In genomic region chr19:5052945-5053485, GRCh38 we compare ENCODE assay signal across 23 cellular contexts.
"Had no signal": no experiment of that assay in that cellular context is flagged by ENCODE, and none has a peak within 500 bp of the region (broad histone marks: within the 10 kb centered on the region; RNA-seq: fewer than 3 reads in every experiment).

No MANE protein-coding gene starts in this region.

- H3K27me3 ChIP-seq: colonic mucosa, heart left ventricle, left lung, right lobe of liver, testis, transverse colon had no signal

- ATAC-seq: activated CD8-positive, alpha-beta T cell treated with anti-CD3 and anti-CD28 coated beads for 36 hours; activated naive CD4-positive, alpha-beta T cell treated with anti-CD3 and anti-CD28 coated beads, Interleukin-2, amount 50 U/mL, for 72 hours; activated T-cell treated with anti-CD3 and anti-CD28 coated beads, Interleukin-2, amount 50 U/mL, for 4 hours; activated T-helper 17 cell treated with anti-CD3 and anti-CD28 coated beads, Interleukin-2, amount 50 U/mL, for 72 hours; effector memory CD8-positive, alpha-beta T cell; heart left ventricle; left lung; right lobe of liver; stimulated activated naive CD8-positive, alpha-beta T cell treated with anti-CD3 and anti-CD28 coated beads, Interleukin-15, Interleukin-2, amounts not matched to agents 100 U/mL and 50 U/mL, for 24 hours had no signal

- DNase-seq: activated B cell treated with CpG ODN at 0.5 μM for 24 hours; activated CD4-positive, alpha-beta T cell treated with anti-CD3 and anti-CD28 coated beads, Interleukin-2, amount 50 U/mL, for 1 hour; activated CD8-positive, alpha-beta T cell treated with anti-CD3 and anti-CD28 coated beads for 36 hours; activated naive CD4-positive, alpha-beta T cell; activated T-cell treated with anti-CD3 and anti-CD28 coated beads, Interleukin-2, amount 50 U/mL, for 4 hours; cerebellar nuclear complex; colonic mucosa; effector memory CD8-positive, alpha-beta T cell; erythroblast; heart left ventricle; kidney glomerular epithelial cell; occipital lobe; posterior cingulate gyrus; right lobe of liver; stimulated activated CD4-positive, alpha-beta T cell treated with anti-CD3 and anti-CD28 coated beads, Interleukin-4, amount 100 ng/mL, for 1 hour; stimulated activated naive CD8-positive, alpha-beta T cell treated with anti-CD3 and anti-CD28 coated beads, Interleukin-15, Interleukin-2, amounts not matched to agents 100 U/mL and 50 U/mL, for 24 hours; testis; transverse colon had no signal

- H3K36me3 ChIP-seq: colonic mucosa, transverse colon had no signal

- H3K27ac Mint-ChIP-seq: activated B cell treated with CpG ODN at 0.5 μM for 24 hours; activated CD8-positive, alpha-beta T cell treated with anti-CD3 and anti-CD28 coated beads for 36 hours; activated naive CD4-positive, alpha-beta T cell treated with anti-CD3 and anti-CD28 coated beads, Interleukin-2, amount 50 U/mL, for 72 hours; activated T-helper 17 cell treated with anti-CD3 and anti-CD28 coated beads, Interleukin-2, amount 50 U/mL, for 72 hours; T-helper 2 cell treated with Interferon-gamma antibody and Interleukin-4, amounts not matched to agents 5 μg/mL and 100 μg/mL, for 36 hours had no signal

- H3K9me3 Mint-ChIP-seq: activated B cell treated with CpG ODN at 0.5 μM for 24 hours; activated CD8-positive, alpha-beta T cell treated with anti-CD3 and anti-CD28 coated beads for 36 hours; activated naive CD4-positive, alpha-beta T cell treated with anti-CD3 and anti-CD28 coated beads, Interleukin-2, amount 50 U/mL, for 72 hours; activated T-cell treated with anti-CD3 and anti-CD28 coated beads, Interleukin-2, amount 50 U/mL, for 4 hours; activated T-helper 17 cell treated with anti-CD3 and anti-CD28 coated beads, Interleukin-2, amount 50 U/mL, for 72 hours; effector memory CD8-positive, alpha-beta T cell; neural crest cell; T-helper 2 cell treated with Interferon-gamma antibody and Interleukin-4, amounts not matched to agents 5 μg/mL and 100 μg/mL, for 36 hours had no signal

- H3K27ac ChIP-seq: colonic mucosa, left lung, right lobe of liver, testis, transverse colon had no signal

- H3K4me3 ChIP-seq: colonic mucosa, heart left ventricle, left lung, right lobe of liver, testis, transverse colon had no signal

- H3K36me3 Mint-ChIP-seq: activated naive CD4-positive, alpha-beta T cell treated with anti-CD3 and anti-CD28 coated beads, Interleukin-2, amount 50 U/mL, for 72 hours had no signal

- H3K27me3 Mint-ChIP-seq: activated B cell treated with CpG ODN at 0.5 μM for 24 hours; activated CD8-positive, alpha-beta T cell treated with anti-CD3 and anti-CD28 coated beads for 36 hours; activated T-helper 17 cell treated with anti-CD3 and anti-CD28 coated beads, Interleukin-2, amount 50 U/mL, for 72 hours; effector memory CD8-positive, alpha-beta T cell had no signal

- H3K9me3 ChIP-seq: colonic mucosa, heart left ventricle, left lung, right lobe of liver, testis, transverse colon had no signal

- H3K4me3 Mint-ChIP-seq: activated B cell treated with CpG ODN at 0.5 μM for 24 hours; activated CD8-positive, alpha-beta T cell treated with anti-CD3 and anti-CD28 coated beads for 36 hours; activated T-cell treated with anti-CD3 and anti-CD28 coated beads, Interleukin-2, amount 50 U/mL, for 4 hours; activated T-helper 17 cell treated with anti-CD3 and anti-CD28 coated beads, Interleukin-2, amount 50 U/mL, for 72 hours; effector memory CD8-positive, alpha-beta T cell; neural crest cell; T-helper 2 cell treated with Interferon-gamma antibody and Interleukin-4, amounts not matched to agents 5 μg/mL and 100 μg/mL, for 36 hours had no signal

- H3K4me1 Mint-ChIP-seq: activated T-helper 17 cell treated with anti-CD3 and anti-CD28 coated beads, Interleukin-2, amount 50 U/mL, for 72 hours had no signal
